In the genomic region with DNA sequence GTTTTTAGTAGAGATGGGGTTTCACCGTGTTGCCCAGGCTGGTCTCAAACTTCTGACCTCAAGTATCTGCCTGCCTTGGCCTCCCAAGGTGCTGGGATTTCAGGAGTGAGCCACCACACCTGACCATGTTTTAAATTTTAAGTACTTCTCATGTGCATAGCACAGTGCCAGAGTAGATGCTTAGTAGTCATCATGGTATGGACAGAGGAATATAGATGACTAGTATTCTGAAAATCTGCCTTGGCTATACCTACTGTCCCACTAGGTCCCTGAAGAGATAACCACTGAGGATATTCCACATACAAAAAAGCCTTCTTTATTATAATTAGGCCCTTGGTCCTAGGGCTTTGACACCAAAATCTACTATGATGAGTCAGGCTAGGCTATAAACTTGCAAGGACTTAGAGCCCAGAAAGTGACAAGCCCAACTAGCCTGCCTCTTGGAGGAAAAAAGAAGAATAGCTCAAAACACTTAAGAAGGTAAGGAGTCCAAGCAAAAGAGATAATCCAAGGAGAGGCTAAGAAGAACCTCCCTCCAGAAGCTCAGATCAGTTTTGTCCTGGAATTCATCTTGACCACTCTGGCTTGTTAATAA, we compare ENCODE assay signal across 1 cellular context.
TF ChIP-seq lines count a peak whose summit lies in the region.

No MANE protein-coding gene starts in this region.

TF ChIP-seq in K562, 482 proteins besides CTCF, POLR2A, EP300 and RAD21:
- TF ChIP-seq, protein P1, sequence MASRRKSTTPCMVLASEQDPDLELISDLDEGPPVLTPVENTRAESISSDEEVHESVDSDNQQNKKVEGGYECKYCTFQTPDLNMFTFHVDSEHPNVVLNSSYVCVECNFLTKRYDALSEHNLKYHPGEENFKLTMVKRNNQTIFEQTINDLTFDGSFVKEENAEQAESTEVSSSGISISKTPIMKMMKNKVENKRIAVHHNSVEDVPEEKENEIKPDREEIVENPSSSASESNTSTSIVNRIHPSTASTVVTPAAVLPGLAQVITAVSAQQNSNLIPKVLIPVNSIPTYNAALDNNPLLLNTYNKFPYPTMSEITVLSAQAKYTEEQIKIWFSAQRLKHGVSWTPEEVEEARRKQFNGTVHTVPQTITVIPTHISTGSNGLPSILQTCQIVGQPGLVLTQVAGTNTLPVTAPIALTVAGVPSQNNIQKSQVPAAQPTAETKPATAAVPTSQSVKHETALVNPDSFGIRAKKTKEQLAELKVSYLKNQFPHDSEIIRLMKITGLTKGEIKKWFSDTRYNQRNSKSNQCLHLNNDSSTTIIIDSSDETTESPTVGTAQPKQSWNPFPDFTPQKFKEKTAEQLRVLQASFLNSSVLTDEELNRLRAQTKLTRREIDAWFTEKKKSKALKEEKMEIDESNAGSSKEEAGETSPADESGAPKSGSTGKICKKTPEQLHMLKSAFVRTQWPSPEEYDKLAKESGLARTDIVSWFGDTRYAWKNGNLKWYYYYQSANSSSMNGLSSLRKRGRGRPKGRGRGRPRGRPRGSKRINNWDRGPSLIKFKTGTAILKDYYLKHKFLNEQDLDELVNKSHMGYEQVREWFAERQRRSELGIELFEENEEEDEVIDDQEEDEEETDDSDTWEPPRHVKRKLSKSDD (conservative IDR thresholded peaks at IDR 0.05; ENCODE audit: low read length), result no peak
- TF ChIP-seq ESRRB (CRISPR knock-in tag; IDR thresholded peaks at IDR 0.05; ENCODE audit: borderline replicate concordance) (no peak), BCL6 (CRISPR knock-in tag; IDR thresholded peaks at IDR 0.05) (no peak), ETS2 (tag; IDR thresholded peaks at IDR 0.05; ENCODE audit: borderline replicate concordance, poor library complexity, severe bottlenecking) (no peak), HMGN3 (IDR thresholded peaks at IDR 0.05; ENCODE audit: borderline replicate concordance, extremely low read depth, insufficient read length, low read depth, low read length) (no peak), SAFB2 (IDR thresholded peaks at IDR 0.05; ENCODE audit: borderline replicate concordance, low read depth, low read length, severe bottlenecking) (no peak), ZNF79 (CRISPR knock-in tag; IDR thresholded peaks at IDR 0.05; ENCODE audit: low read depth) (no peak), C11orf30 (IDR thresholded peaks at IDR 0.05; ENCODE audit: low read depth) (no peak), CREBBP (IDR thresholded peaks at IDR 0.05; ENCODE audit: low read depth, low read length) (no peak), WHSC1 (IDR thresholded peaks at IDR 0.05; ENCODE audit: low read length) (no peak)
